Comparison of ENCODE assay signal across 19 cellular contexts in genomic region chr2:7840651-7841380, GRCh38.
"Had no signal": no experiment of that assay in that cellular context is flagged by ENCODE, and none has a peak within 500 bp of the region (broad histone marks: within the 10 kb centered on the region; RNA-seq: fewer than 3 reads in every experiment).

No MANE protein-coding gene starts in this region.

- H3K9me3 Mint-ChIP-seq: stimulated activated naive CD8-positive, alpha-beta T cell treated with anti-CD3 and anti-CD28 coated beads, Interleukin-15, Interleukin-2, amounts not matched to agents 100 ng/mL and 50 ng/mL, for 24 hours had no signal

- H3K36me3 Mint-ChIP-seq: stimulated activated memory B cell treated with anti-CD40 and anti-IgM and Interleukin-4, amounts not matched to agents 10 μg/mL and 1 μg/mL and 100 μg/mL, for 72 hours had no signal

- ATAC-seq: left lobe of liver; mucosa of descending colon; naive thymus-derived CD8-positive, alpha-beta T cell; psoas muscle; sciatic nerve; stimulated activated memory B cell treated with anti-CD40 and anti-IgM and Interleukin-4, amounts not matched to agents 10 μg/mL and 1 μg/mL and 100 μg/mL, for 72 hours had no signal

- DNase-seq: effector CD4-positive, alpha-beta T cell; foreskin keratinocyte; head of caudate nucleus; kidney glomerular epithelial cell; mammary epithelial cell; mucosa of descending colon; naive thymus-derived CD8-positive, alpha-beta T cell; psoas muscle; retina; spleen; stimulated activated CD4-positive, alpha-beta T cell treated with anti-CD3 and anti-CD28 coated beads, Interleukin-15, amount 100 ng/mL, for 24 hours; stimulated activated CD4-positive, alpha-beta T cell treated with anti-CD3 and anti-CD28 coated beads, Interleukin-1b, Interleukin-23, amount 100 ng/mL, for 48 hours; stimulated activated CD4-positive, alpha-beta T cell treated with anti-CD3 and anti-CD28 coated beads, Interleukin-4, amount 100 ng/mL, for 24 hours; tibial artery; upper lobe of right lung had no signal

- H3K27ac Mint-ChIP-seq: naive thymus-derived CD8-positive, alpha-beta T cell; stimulated activated memory B cell treated with anti-CD40 and anti-IgM and Interleukin-4, amounts not matched to agents 10 μg/mL and 1 μg/mL and 100 μg/mL, for 72 hours; stimulated activated naive CD8-positive, alpha-beta T cell treated with anti-CD3 and anti-CD28 coated beads, Interleukin-15, Interleukin-2, amounts not matched to agents 100 ng/mL and 50 ng/mL, for 24 hours had no signal

- H3K4me3 Mint-ChIP-seq: naive thymus-derived CD8-positive, alpha-beta T cell; stimulated activated memory B cell treated with anti-CD40 and anti-IgM and Interleukin-4, amounts not matched to agents 10 μg/mL and 1 μg/mL and 100 μg/mL, for 72 hours; stimulated activated naive CD8-positive, alpha-beta T cell treated with anti-CD3 and anti-CD28 coated beads, Interleukin-15, Interleukin-2, amounts not matched to agents 100 ng/mL and 50 ng/mL, for 24 hours had no signal

- H3K27me3 Mint-ChIP-seq: naive thymus-derived CD8-positive, alpha-beta T cell; stimulated activated naive CD8-positive, alpha-beta T cell treated with anti-CD3 and anti-CD28 coated beads, Interleukin-15, Interleukin-2, amounts not matched to agents 100 ng/mL and 50 ng/mL, for 24 hours had no signal
